ENCODE assay signal across 2 cellular contexts in the genomic region with DNA sequence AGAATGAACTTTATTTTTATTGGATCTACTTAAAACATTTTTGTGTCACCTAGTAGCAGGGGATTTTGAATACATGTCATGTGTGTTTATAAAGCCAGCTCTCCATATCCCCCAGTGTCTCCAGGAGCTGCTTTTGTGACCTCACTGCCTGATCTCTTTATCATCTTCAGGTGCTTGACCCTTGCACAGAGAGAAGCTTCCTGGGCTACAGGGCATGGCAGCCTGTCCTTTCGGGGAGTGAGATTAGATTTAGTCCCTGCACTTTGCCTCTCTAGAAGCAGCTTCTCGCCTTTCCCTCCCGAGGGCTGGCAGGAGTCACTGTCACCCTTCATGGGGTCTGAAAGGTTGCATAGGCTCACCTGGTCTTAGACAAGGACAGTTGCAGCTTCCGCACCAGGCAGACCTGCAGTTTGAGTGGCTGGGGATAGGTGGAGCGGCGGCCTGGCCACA.
TF ChIP-seq lines count a peak whose summit lies in the region.

No MANE protein-coding gene starts in this region.

TF ChIP-seq in IMR-90, 13 proteins besides CTCF, POLR2A, EP300 and RAD21:
- no peak for TF ChIP-seq MAFK (IDR thresholded peaks at IDR 0.05; ENCODE audit: low read depth, low read length)
- TF ChIP-seq SMC3 (IDR thresholded peaks at IDR 0.05; ENCODE audit: low read depth, low read length): no peak
- TF ChIP-seq CEBPB (IDR thresholded peaks at IDR 0.05; ENCODE audit: low read depth, low read length): no peak
- no peak for TF ChIP-seq CHD1 (IDR thresholded peaks at IDR 0.05; ENCODE audit: low read depth, low read length)
- TF ChIP-seq RFX5 (IDR thresholded peaks at IDR 0.05; ENCODE audit: low read depth, low read length): no peak
- TF ChIP-seq FOS (IDR thresholded peaks at IDR 0.05; ENCODE audit: low read depth, low read length): no peak
- TF ChIP-seq BHLHE40 (IDR thresholded peaks at IDR 0.05; ENCODE audit: low read depth, low read length): no peak
- TF ChIP-seq, protein P1, sequence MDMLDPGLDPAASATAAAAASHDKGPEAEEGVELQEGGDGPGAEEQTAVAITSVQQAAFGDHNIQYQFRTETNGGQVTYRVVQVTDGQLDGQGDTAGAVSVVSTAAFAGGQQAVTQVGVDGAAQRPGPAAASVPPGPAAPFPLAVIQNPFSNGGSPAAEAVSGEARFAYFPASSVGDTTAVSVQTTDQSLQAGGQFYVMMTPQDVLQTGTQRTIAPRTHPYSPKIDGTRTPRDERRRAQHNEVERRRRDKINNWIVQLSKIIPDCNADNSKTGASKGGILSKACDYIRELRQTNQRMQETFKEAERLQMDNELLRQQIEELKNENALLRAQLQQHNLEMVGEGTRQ (IDR thresholded peaks at IDR 0.05; ENCODE audit: low read depth, low read length): no peak
- TF ChIP-seq NFE2L2 (IDR thresholded peaks at IDR 0.05; ENCODE audit: low read depth, low read length): no peak
- no peak for TF ChIP-seq MAZ (IDR thresholded peaks at IDR 0.05; ENCODE audit: borderline replicate concordance, low read depth, low read length)
- no peak for TF ChIP-seq RCOR1 (IDR thresholded peaks at IDR 0.05; ENCODE audit: insufficient replicate concordance, low read length)
- TF ChIP-seq, protein P2, sequence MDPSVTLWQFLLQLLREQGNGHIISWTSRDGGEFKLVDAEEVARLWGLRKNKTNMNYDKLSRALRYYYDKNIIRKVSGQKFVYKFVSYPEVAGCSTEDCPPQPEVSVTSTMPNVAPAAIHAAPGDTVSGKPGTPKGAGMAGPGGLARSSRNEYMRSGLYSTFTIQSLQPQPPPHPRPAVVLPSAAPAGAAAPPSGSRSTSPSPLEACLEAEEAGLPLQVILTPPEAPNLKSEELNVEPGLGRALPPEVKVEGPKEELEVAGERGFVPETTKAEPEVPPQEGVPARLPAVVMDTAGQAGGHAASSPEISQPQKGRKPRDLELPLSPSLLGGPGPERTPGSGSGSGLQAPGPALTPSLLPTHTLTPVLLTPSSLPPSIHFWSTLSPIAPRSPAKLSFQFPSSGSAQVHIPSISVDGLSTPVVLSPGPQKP (IDR thresholded peaks at IDR 0.05; ENCODE audit: borderline replicate concordance, low read depth, low read length): no peak
- TF ChIP-seq MXI1 (IDR thresholded peaks at IDR 0.05; ENCODE audit: borderline replicate concordance, low read depth, low read length): no peak

TF ChIP-seq in H1, 55 proteins besides CTCF, POLR2A, EP300 and RAD21:
- TF ChIP-seq, protein P3, sequence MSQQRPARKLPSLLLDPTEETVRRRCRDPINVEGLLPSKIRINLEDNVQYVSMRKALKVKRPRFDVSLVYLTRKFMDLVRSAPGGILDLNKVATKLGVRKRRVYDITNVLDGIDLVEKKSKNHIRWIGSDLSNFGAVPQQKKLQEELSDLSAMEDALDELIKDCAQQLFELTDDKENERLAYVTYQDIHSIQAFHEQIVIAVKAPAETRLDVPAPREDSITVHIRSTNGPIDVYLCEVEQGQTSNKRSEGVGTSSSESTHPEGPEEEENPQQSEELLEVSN (IDR thresholded peaks at IDR 0.05): no peak
- TF ChIP-seq CTBP2 (IDR thresholded peaks at IDR 0.05; ENCODE audit: borderline replicate concordance, insufficient read depth, insufficient read length, low read length) (no peak), KDM1A (IDR thresholded peaks at IDR 0.05; ENCODE audit: borderline replicate concordance, low read length) (no peak), SIN3A (conservative IDR thresholded peaks at IDR 0.05 in 1 of 2, IDR thresholded peaks at IDR 0.05 in 1 of 2; ENCODE audit: low read depth in 1 of 2, low read length in 2 of 2) (no peak), RXRA (IDR thresholded peaks at IDR 0.05; ENCODE audit: insufficient read depth, low read depth, low read length) (no peak), TAF7 (optimal IDR thresholded peaks at IDR 0.05; ENCODE audit: borderline replicate concordance, low read depth, low read length) (no peak), SUZ12 (IDR thresholded peaks at IDR 0.05; ENCODE audit: low read length) (no peak), MAFK (IDR thresholded peaks at IDR 0.05; ENCODE audit: low read depth, low read length) (no peak), FOSL1 (IDR thresholded peaks at IDR 0.05; ENCODE audit: insufficient read depth, low read depth, low read length) (no peak), ASH2L (IDR thresholded peaks at IDR 0.05; ENCODE audit: low read length) (no peak)
- TF ChIP-seq, protein P1 (IDR thresholded peaks at IDR 0.05; ENCODE audit: low read length): no peak
TF ChIP-seq in H1: peak in this region for 0.
